39 cellular contexts compared by ENCODE assay signal in genomic region chr20:3027987-3028386, GRCh38. TPM values are rescaled to one million over a fixed set of nuclear protein-coding genes. Genes with fewer than 3 reads are reported as not detected.
"Had no signal": no experiment of that assay in that cellular context is flagged by ENCODE, and none has a peak within 500 bp of the region (broad histone marks: within the 10 kb centered on the region; RNA-seq: fewer than 3 reads in every experiment).

No MANE protein-coding gene starts in this region.

- ATAC-seq: activated CD8-positive, alpha-beta T cell treated with anti-CD3 and anti-CD28 coated beads for 36 hours; activated naive CD8-positive, alpha-beta T cell treated with anti-CD3 and anti-CD28 coated beads, Interleukin-2, amount 50 U/mL, for 24 hours; activated T-cell treated with anti-CD3 and anti-CD28 coated beads, Interleukin-2, amount 50 U/mL, for 4 hours; activated T-cell treated with anti-CD3 and anti-CD28 coated beads, Interleukin-2, amount 50 U/mL, for 72 hours had no signal

- H3K4me1 Mint-ChIP-seq: activated B cell treated with CpG ODN at 0.5 μM for 24 hours; activated naive CD4-positive, alpha-beta T cell treated with anti-CD3 and anti-CD28 coated beads, Interleukin-2, amount 10 ng/mL, durations not matched to agents 7 days and 5 days; activated naive CD4-positive, alpha-beta T cell treated with anti-CD3 and anti-CD28 coated beads, Interleukin-2, amount 50 U/mL, for 24 hours; activated naive CD8-positive, alpha-beta T cell treated with anti-CD3 and anti-CD28 coated beads, Interleukin-2, amount 10 ng/mL, durations not matched to agents 7 days and 5 days; activated naive CD8-positive, alpha-beta T cell treated with anti-CD3 and anti-CD28 coated beads, Interleukin-2, amount 50 U/mL, for 24 hours; brain; central memory CD8-positive, alpha-beta T cell had no signal

- H3K4me3 ChIP-seq: ascending aorta, cardiac muscle cell had no signal

- DNase-seq: activated B cell treated with CpG ODN at 0.5 μM for 24 hours; activated CD4-positive, alpha-beta T cell treated with anti-CD3 and anti-CD28 coated beads for 4 hours; activated CD4-positive, alpha-beta T cell treated with anti-CD3 and anti-CD28 coated beads, Interleukin-2, amount 10 ng/mL, durations not matched to agents 24 days and 14 days; activated CD4-positive, alpha-beta T cell treated with anti-CD3 and anti-CD28 coated beads, Interleukin-2, amount 50 U/mL, for 1 hour; activated CD4-positive, alpha-beta T cell treated with anti-CD3 and anti-CD28 coated beads, Interleukin-2, amount 50 U/mL, for 4 hours; activated CD4-positive, CD25-positive, alpha-beta regulatory T cell treated with anti-CD3 and anti-CD28 coated beads, Interleukin-2, amount 50 U/mL, for 72 hours; activated CD8-positive, alpha-beta memory T cell treated with anti-CD3 and anti-CD28 coated beads, Interleukin-2, amount 50 U/mL, for 4 hours; activated CD8-positive, alpha-beta T cell treated with anti-CD3 and anti-CD28 coated beads for 36 hours; activated effector memory CD4-positive, alpha-beta T cell treated with Interleukin-2 at 50 U/mL for 16 hours; activated gamma-delta T cell; activated naive CD4-positive, alpha-beta T cell treated with anti-CD3 and anti-CD28 coated beads, Interleukin-2, amount 10 ng/mL, durations not matched to agents 7 days and 5 days; activated naive CD4-positive, alpha-beta T cell treated with Interleukin-2 at 50 U/mL for 16 hours; activated naive CD8-positive, alpha-beta T cell treated with anti-CD3 and anti-CD28 coated beads, Interleukin-2, amount 10 ng/mL, durations not matched to agents 7 days and 5 days; activated naive CD8-positive, alpha-beta T cell treated with anti-CD3 and anti-CD28 coated beads, Interleukin-2, amount 50 U/mL, for 24 hours; activated T-cell treated with anti-CD3 and anti-CD28 coated beads for 4 hours; activated T-cell treated with anti-CD3 and anti-CD28 coated beads, Interleukin-2, amount 50 U/mL, for 1 hour; activated T-cell treated with anti-CD3 and anti-CD28 coated beads, Interleukin-2, amount 50 U/mL, for 4 hours; activated T-cell treated with anti-CD3 and anti-CD28 coated beads, Interleukin-2, amount 50 U/mL, for 72 hours; amygdala; anterior cingulate cortex; caudate nucleus; cerebellar nuclear complex; T-helper 2 cell; T-helper 9 cell had no signal

- H3K27me3 ChIP-seq: ascending aorta, cardiac muscle cell had no signal

- H3K4me1 ChIP-seq: ascending aorta had no signal

- H3K9me3 Mint-ChIP-seq: activated B cell treated with CpG ODN at 0.5 μM for 24 hours; activated CD4-positive, alpha-beta T cell treated with anti-CD3 and anti-CD28 coated beads, Interleukin-2, amount 10 ng/mL, durations not matched to agents 24 days and 14 days; activated CD8-positive, alpha-beta T cell treated with anti-CD3 and anti-CD28 coated beads for 36 hours; activated naive CD4-positive, alpha-beta T cell treated with anti-CD3 and anti-CD28 coated beads, Interleukin-2, amount 10 ng/mL, durations not matched to agents 7 days and 5 days; activated naive CD4-positive, alpha-beta T cell treated with anti-CD3 and anti-CD28 coated beads, Interleukin-2, amount 50 U/mL, for 24 hours; activated naive CD8-positive, alpha-beta T cell treated with anti-CD3 and anti-CD28 coated beads, Interleukin-2, amount 10 ng/mL, durations not matched to agents 7 days and 5 days; activated naive CD8-positive, alpha-beta T cell treated with anti-CD3 and anti-CD28 coated beads, Interleukin-2, amount 50 U/mL, for 24 hours; activated T-cell treated with anti-CD3 and anti-CD28 coated beads, Interleukin-2, amount 50 U/mL, for 4 hours; activated T-cell treated with anti-CD3 and anti-CD28 coated beads, Interleukin-2, amount 50 U/mL, for 72 hours; activated T-helper 1 cell treated with anti-CD3 and anti-CD28 coated beads, Interleukin-12 subunit alpha, Interleukin-12 subunit beta, Interleukin-2, Interleukin-4 antibody, amounts not matched to agents 30 ng/mL and 10 ng/mL and 1 ng/mL, durations not matched to agents 14 hours and 24 hours and 36 hours; activated T-helper 2 cell treated with anti-CD3 and anti-CD28 coated beads, Interferon-gamma antibody, Interleukin-2, Interleukin-4, amounts not matched to agents 10 μg/mL and 5 μg/mL and 100 μg/mL, durations not matched to agents 14 hours and 24 hours and 36 hours; brain; central memory CD8-positive, alpha-beta T cell; T-helper 2 cell treated with Interferon-gamma antibody and Interleukin-4, amounts not matched to agents 5 μg/mL and 100 μg/mL, for 36 hours had no signal

- H3K27me3 Mint-ChIP-seq: activated B cell treated with CpG ODN at 0.5 μM for 24 hours; activated CD4-positive, alpha-beta T cell treated with anti-CD3 and anti-CD28 coated beads, Interleukin-2, amount 10 ng/mL, durations not matched to agents 24 days and 14 days; activated CD8-positive, alpha-beta T cell treated with anti-CD3 and anti-CD28 coated beads for 36 hours; activated naive CD4-positive, alpha-beta T cell treated with anti-CD3 and anti-CD28 coated beads, Interleukin-2, amount 10 ng/mL, durations not matched to agents 7 days and 5 days; activated naive CD4-positive, alpha-beta T cell treated with anti-CD3 and anti-CD28 coated beads, Interleukin-2, amount 50 U/mL, for 24 hours; activated naive CD8-positive, alpha-beta T cell; activated naive CD8-positive, alpha-beta T cell treated with anti-CD3 and anti-CD28 coated beads, Interleukin-2, amount 10 ng/mL, durations not matched to agents 7 days and 5 days; activated naive CD8-positive, alpha-beta T cell treated with anti-CD3 and anti-CD28 coated beads, Interleukin-2, amount 50 U/mL, for 24 hours; brain; central memory CD8-positive, alpha-beta T cell had no signal

- H3K27ac Mint-ChIP-seq: activated B cell treated with CpG ODN at 0.5 μM for 24 hours; activated naive CD8-positive, alpha-beta T cell treated with anti-CD3 and anti-CD28 coated beads, Interleukin-2, amount 10 ng/mL, durations not matched to agents 7 days and 5 days; activated naive CD8-positive, alpha-beta T cell treated with anti-CD3 and anti-CD28 coated beads, Interleukin-2, amount 50 U/mL, for 24 hours; T-helper 2 cell treated with Interferon-gamma antibody and Interleukin-4, amounts not matched to agents 5 μg/mL and 100 μg/mL, for 36 hours had no signal

- H3K4me3 Mint-ChIP-seq: activated B cell treated with CpG ODN at 0.5 μM for 24 hours; activated CD4-positive, alpha-beta T cell treated with anti-CD3 and anti-CD28 coated beads, Interleukin-2, amount 10 ng/mL, durations not matched to agents 24 days and 14 days; activated CD8-positive, alpha-beta T cell treated with anti-CD3 and anti-CD28 coated beads for 36 hours; activated naive CD4-positive, alpha-beta T cell treated with anti-CD3 and anti-CD28 coated beads, Interleukin-2, amount 10 ng/mL, durations not matched to agents 7 days and 5 days; activated naive CD4-positive, alpha-beta T cell treated with anti-CD3 and anti-CD28 coated beads, Interleukin-2, amount 50 U/mL, for 24 hours; activated naive CD8-positive, alpha-beta T cell; activated naive CD8-positive, alpha-beta T cell treated with anti-CD3 and anti-CD28 coated beads, Interleukin-2, amount 10 ng/mL, durations not matched to agents 7 days and 5 days; activated naive CD8-positive, alpha-beta T cell treated with anti-CD3 and anti-CD28 coated beads, Interleukin-2, amount 50 U/mL, for 24 hours; activated T-cell treated with anti-CD3 and anti-CD28 coated beads, Interleukin-2, amount 50 U/mL, for 4 hours; activated T-cell treated with anti-CD3 and anti-CD28 coated beads, Interleukin-2, amount 50 U/mL, for 72 hours; activated T-helper 1 cell treated with anti-CD3 and anti-CD28 coated beads, Interleukin-12 subunit alpha, Interleukin-12 subunit beta, Interleukin-2, Interleukin-4 antibody, amounts not matched to agents 30 ng/mL and 10 ng/mL and 1 ng/mL, durations not matched to agents 14 hours and 24 hours and 36 hours; brain; central memory CD8-positive, alpha-beta T cell; T-helper 2 cell treated with Interferon-gamma antibody and Interleukin-4, amounts not matched to agents 5 μg/mL and 100 μg/mL, for 36 hours had no signal

- H3K9me3 ChIP-seq: ascending aorta had no signal

- H3K27ac ChIP-seq: ascending aorta, cardiac muscle cell, VCaP had no signal

RNA-seq across cellular contexts. Expression of gene GNRH2, which starts 15.4 kb away (rescaled TPM):
- total RNA-seq: ascending aorta, chondrocyte had no signal
- polyA plus RNA-seq: adipose tissue, cardiac muscle cell had no signal

RNA-seq across cellular contexts. Expression of gene OXT, which starts 43.4 kb away (rescaled TPM):
- total RNA-seq: activated B cell treated with CpG ODN at 0.5 μM for 24 hours; activated CD4-positive, alpha-beta T cell treated with anti-CD3 and anti-CD28 coated beads, Interleukin-2, amount 10 ng/mL, durations not matched to agents 24 days and 14 days; activated CD8-positive, alpha-beta T cell treated with anti-CD3 and anti-CD28 coated beads for 36 hours; activated T-helper 1 cell treated with anti-CD3 and anti-CD28 coated beads, Interleukin-12 subunit alpha, Interleukin-12 subunit beta, Interleukin-2, Interleukin-4 antibody, amounts not matched to agents 30 ng/mL and 10 ng/mL and 1 ng/mL, durations not matched to agents 14 hours and 24 hours and 36 hours; activated T-helper 2 cell treated with anti-CD3 and anti-CD28 coated beads, Interferon-gamma antibody, Interleukin-2, Interleukin-4, amounts not matched to agents 10 μg/mL and 5 μg/mL and 100 μg/mL, durations not matched to agents 14 hours and 24 hours and 36 hours; ascending aorta; bronchial epithelial cell; cardiac muscle cell; chondrocyte had no signal
- polyA plus RNA-seq: cardiac muscle cell had no signal

RNA-seq across cellular contexts. Expression of gene AVP, which starts 56.5 kb away (rescaled TPM):
- total RNA-seq: activated B cell treated with CpG ODN at 0.5 μM for 24 hours; activated CD4-positive, alpha-beta T cell treated with anti-CD3 and anti-CD28 coated beads, Interleukin-2, amount 10 ng/mL, durations not matched to agents 24 days and 14 days; activated CD8-positive, alpha-beta memory T cell treated with anti-CD3 and anti-CD28 coated beads for 36 hours; activated CD8-positive, alpha-beta T cell treated with anti-CD3 and anti-CD28 coated beads for 36 hours; activated naive CD8-positive, alpha-beta T cell treated with anti-CD3 and anti-CD28 coated beads, Interleukin-2, amount 10 ng/mL, durations not matched to agents 7 days and 5 days; activated T-cell treated with anti-CD3 and anti-CD28 coated beads, Interleukin-2, amount 50 U/mL, for 4 hours; activated T-cell treated with anti-CD3 and anti-CD28 coated beads, Interleukin-2, amount 50 U/mL, for 72 hours; activated T-helper 1 cell treated with anti-CD3 and anti-CD28 coated beads, Interleukin-12 subunit alpha, Interleukin-12 subunit beta, Interleukin-2, Interleukin-4 antibody, amounts not matched to agents 30 ng/mL and 10 ng/mL and 1 ng/mL, durations not matched to agents 14 hours and 24 hours and 36 hours; activated T-helper 2 cell treated with anti-CD3 and anti-CD28 coated beads, Interferon-gamma antibody, Interleukin-2, Interleukin-4, amounts not matched to agents 10 μg/mL and 5 μg/mL and 100 μg/mL, durations not matched to agents 14 hours and 24 hours and 36 hours; ascending aorta; bronchial epithelial cell; cardiac muscle cell; chondrocyte; T-helper 1 cell treated with Interleukin-12 subunit alpha and Interleukin-12 subunit beta and Interleukin-4 antibody, amounts not matched to agents 30 ng/mL and 1 ng/mL, for 36 hours had no signal
- polyA plus RNA-seq: cardiac muscle cell had no signal
